ENCODE assay signal across 8 cellular contexts in genomic region chr17:76547183-76547641, GRCh38.
DNase-seq lines count a peak whose midpoint lies in the region; ATAC-seq and TF ChIP-seq lines count a peak whose summit lies in the region.

No MANE protein-coding gene starts in this region.

- no peak overlapping the region for H3K4me3 Mint-ChIP-seq in nephron progenitor cell

- ATAC-seq in GM21717 (IDR thresholded peaks at IDR 0.05; ENCODE audit: unreplicated experiment) (no peak), GM21619 (IDR thresholded peaks at IDR 0.05; ENCODE audit: unreplicated experiment) (no peak)

- H3K4me1 Mint-ChIP-seq in nephron progenitor cell = peaks cover 33% of the 10 kb centered on the region

- no peak overlapping the region for H3K27ac Mint-ChIP-seq in nephron progenitor cell

- no peaks in the 10 kb centered on the region for H3K36me3 Mint-ChIP-seq in nephron progenitor cell (ENCODE audit: low read depth)

- H3K27me3 Mint-ChIP-seq in nephron progenitor cell (ENCODE audit: low read depth, poor library complexity) = peaks cover 42% of the 10 kb centered on the region

- no peaks in the 10 kb centered on the region for H3K9me3 Mint-ChIP-seq in nephron progenitor cell

- DNase-seq in AG20443 (ENCODE audit: low spot score) = peak; percentile 65
- DNase-seq in GM19238 (ENCODE audit: insufficient read length, low spot score) = peak; percentile 68
- DNase-seq in NCI-H82 (lab: John Stamatoyannopoulos, UW) = peak; percentile 95
- DNase-seq in activated T-cell treated with anti-CD3 and anti-CD28 coated beads, Interleukin-2, amount 50 U/mL, for 1 hour = peak; percentile 55
- peak; percentile 90 for DNase-seq in fibroblast of mammary gland (ENCODE audit: low read depth)
- peak; percentile 77 for DNase-seq in nephron progenitor cell

- no peak overlapping the region for H3K4me3 ChIP-seq in fibroblast of mammary gland (ENCODE audit: control insufficient read depth, low read depth, low read length)

- TF ChIP-seq CTCF in fibroblast of mammary gland (conservative IDR thresholded peaks at IDR 0.05; ENCODE audit: control insufficient read depth, insufficient read depth, low read depth, low read length) (peak; percentile 80), nephron progenitor cell (IDR thresholded peaks at IDR 0.05) (peak; percentile 60)
